Comparison of ENCODE assay signal across 15 cellular contexts in genomic region chr7:135966341-135967043, GRCh38. TPM values are rescaled to one million over a fixed set of nuclear protein-coding genes. Genes with fewer than 3 reads are reported as not detected.
A peak's percentile ranks its signal among the peaks of the same experiment; 100 is the strongest.
DNase-seq lines count a peak whose midpoint lies in the region; ATAC-seq and TF ChIP-seq lines count a peak whose summit lies in the region.
"Had no signal": no experiment of that assay in that cellular context is flagged by ENCODE, and none has a peak within 500 bp of the region (broad histone marks: within the 10 kb centered on the region; RNA-seq: fewer than 3 reads in every experiment).

No MANE protein-coding gene starts in this region.

- TF ChIP-seq CTCF in CD8-positive, alpha-beta T cell (IDR thresholded peaks at IDR 0.05) = no peak
- no peak for TF ChIP-seq CTCF in upper lobe of right lung (IDR thresholded peaks at IDR 0.05)

- H3K4me1 ChIP-seq in CD8-positive, alpha-beta T cell (ENCODE audit: insufficient read depth, low read length) = peaks cover 53% of the 10 kb centered on the region
- peaks cover 21% of the 10 kb centered on the region for H3K4me1 ChIP-seq in upper lobe of right lung

- no peaks in the 10 kb centered on the region for H3K27me3 ChIP-seq in CD8-positive, alpha-beta T cell (ENCODE audit: insufficient read depth, low read length)
- no peaks in the 10 kb centered on the region for H3K27me3 ChIP-seq in upper lobe of right lung
- H3K27me3 ChIP-seq: right atrium auricular region had no signal

- POLR2A ChIA-PET in CD8-positive, alpha-beta T cell (lab: Charles Lee) = no interaction called here

- H3K27ac ChIP-seq in CD8-positive, alpha-beta T cell (ENCODE audit: low read depth, low read length) = no peak overlapping the region
- H3K27ac ChIP-seq in upper lobe of right lung = no peak overlapping the region
- H3K27ac ChIP-seq: 22Rv1, right atrium auricular region, RWPE1 had no signal

- H3K9me3 Mint-ChIP-seq in CD8-positive, alpha-beta T cell = no peaks in the 10 kb centered on the region
- no peaks in the 10 kb centered on the region for H3K9me3 Mint-ChIP-seq in effector memory CD8-positive, alpha-beta T cell

- H3K27me3 Mint-ChIP-seq in CD8-positive, alpha-beta T cell (ENCODE audit: low read depth) = no peaks in the 10 kb centered on the region
- no peaks in the 10 kb centered on the region for H3K27me3 Mint-ChIP-seq in effector memory CD8-positive, alpha-beta T cell

- H3K4me3 ChIP-seq in CD8-positive, alpha-beta T cell (ENCODE audit: low read depth, low read length) = no peak overlapping the region
- no peak overlapping the region for H3K4me3 ChIP-seq in upper lobe of right lung
- H3K4me3 ChIP-seq: HAP-1, lung, right atrium auricular region had no signal

- no peaks in the 10 kb centered on the region for H3K36me3 ChIP-seq in CD8-positive, alpha-beta T cell (ENCODE audit: insufficient read depth, low read length)
- H3K36me3 ChIP-seq in upper lobe of right lung = no peaks in the 10 kb centered on the region
- H3K36me3 ChIP-seq: HAP-1, right atrium auricular region had no signal

- CTCF ChIA-PET in CD8-positive, alpha-beta T cell (lab: Charles Lee) = interaction anchor here (0.8 to 1.3 kb wide), 4 partner anchors 16 to 44 kb away, joined by 3 to 6 read pairs (median 4); no protein-coding TSS in a partner anchor

- no peaks in the 10 kb centered on the region for H3K9me3 ChIP-seq in CD8-positive, alpha-beta T cell (ENCODE audit: low read length)
- H3K9me3 ChIP-seq in upper lobe of right lung = no peaks in the 10 kb centered on the region
- H3K9me3 ChIP-seq: HAP-1, right atrium auricular region had no signal

- peaks cover 43% of the 10 kb centered on the region for H3K36me3 Mint-ChIP-seq in CD8-positive, alpha-beta T cell
- peaks cover 37% of the 10 kb centered on the region for H3K36me3 Mint-ChIP-seq in effector memory CD8-positive, alpha-beta T cell (ENCODE audit: insufficient read depth)

- peak overlapping the region; percentile 4 for H3K4me3 Mint-ChIP-seq in CD8-positive, alpha-beta T cell
- H3K4me3 Mint-ChIP-seq in effector memory CD8-positive, alpha-beta T cell = peak overlapping the region in 1 of 2 donors; percentile 5

- H3K4me1 Mint-ChIP-seq in CD8-positive, alpha-beta T cell (ENCODE audit: low read depth) = peaks cover 80% of the 10 kb centered on the region
- H3K4me1 Mint-ChIP-seq in effector memory CD8-positive, alpha-beta T cell (ENCODE audit: low read depth in 2 of 2) = peaks cover 46 to 68% of the 10 kb centered on the region in 2 donors

- intact Hi-C loops in CD8-positive, alpha-beta T cell (cut with DNase I, micrococcal nuclease) = no loop called here
- intact Hi-C loops in upper lobe of right lung (cut with DNase I) = no loop called here

- no peak overlapping the region for H3K27ac Mint-ChIP-seq in CD8-positive, alpha-beta T cell
- peak overlapping the region in 1 of 2 donors; percentile 32 for H3K27ac Mint-ChIP-seq in effector memory CD8-positive, alpha-beta T cell

- ATAC-seq in CD8-positive, alpha-beta T cell = peak; percentile 38
- peak; percentile 22 for ATAC-seq in effector memory CD8-positive, alpha-beta T cell (replicated peaks)
- no peak for ATAC-seq in upper lobe of right lung

- DNase-seq in NCI-H1092 treated with DMSO at 0.1 percent for 48 hours (lab: John Stamatoyannopoulos, UW) (peak; percentile 5), NCI-H1092 (lab: John Stamatoyannopoulos, UW) (no peak), MV-4-11 (lab: John Stamatoyannopoulos, UW) (peak; percentile 27), dedifferentiated amniotic fluid mesenchymal stem cell (ENCODE audit: extremely low spot score) (no peak), upper lobe of right lung (no peak)
- peak in 1 of 7 experiments; percentile 6 for DNase-seq in CD8-positive, alpha-beta T cell
- DNase-seq in effector memory CD8-positive, alpha-beta T cell = no peak
- DNase-seq in stimulated activated CD4-positive, alpha-beta T cell treated with anti-CD3 and anti-CD28 coated beads, Interleukin-4, amount 100 ng/mL, for 4 hours = no peak
- DNase-seq: C1 segment of cervical spinal cord, SW 1271 had no signal

RNA-seq across cellular contexts. Expression of gene MTPN, which starts 10.7 kb away (rescaled TPM):
- total RNA-seq in CD8-positive, alpha-beta T cell = 100 to 1,000 TPM in 1 of 2 experiments, 10 to 100 TPM in 1; 91.9 to 101 TPM
- total RNA-seq in upper lobe of right lung = 130 TPM

Comparison
In these comparisons a context has a peak if more than half of its experiments do, and no peak if none do; other contexts are left out.
1. DNase-seq: peak in NCI-H1092 treated with DMSO at 0.1 percent for 48 hours (single experiment) and MV-4-11 (single experiment); none in NCI-H1092 (single experiment), effector memory CD8-positive, alpha-beta T cell (0 of 3), dedifferentiated amniotic fluid mesenchymal stem cell (single experiment), upper lobe of right lung (single experiment) and stimulated activated CD4-positive, alpha-beta T cell treated with anti-CD3 and anti-CD28 coated beads, Interleukin-4, amount 100 ng/mL, for 4 hours (0 of 2).